Comparison of ENCODE assay signal across 6 cellular contexts in the genomic region with DNA sequence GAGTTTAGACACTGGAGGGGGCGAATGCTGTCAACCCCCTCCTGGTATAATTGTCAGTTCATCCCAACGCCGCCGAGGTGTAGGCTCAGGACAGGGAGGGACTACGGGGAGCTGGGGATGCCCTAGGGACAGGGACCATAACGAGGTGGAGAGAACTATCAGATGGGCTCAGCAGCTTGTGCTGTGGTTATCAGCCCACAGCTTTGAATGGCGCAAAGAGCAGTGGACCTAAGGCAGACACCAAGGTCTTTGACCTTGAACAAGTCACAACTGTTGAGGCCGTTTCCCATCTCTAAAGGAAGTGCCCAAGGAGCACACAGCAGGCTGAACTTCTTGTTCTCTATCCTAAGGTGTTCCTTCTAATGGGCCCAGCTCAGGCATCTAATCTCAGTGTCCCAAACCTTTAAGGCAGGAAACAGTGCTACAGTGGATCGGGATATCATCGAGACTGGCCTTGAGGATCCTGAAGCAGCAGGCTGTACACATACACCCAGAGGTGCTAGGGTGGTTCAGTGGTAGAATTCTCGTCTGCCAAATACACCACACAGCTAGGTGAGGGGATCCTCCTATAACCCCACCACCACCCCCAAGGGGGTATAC. TPM values are rescaled to one million over a fixed set of nuclear protein-coding genes. Genes with fewer than 3 reads are reported as not detected.
DNase-seq lines count a peak whose midpoint lies in the region; ATAC-seq and TF ChIP-seq lines count a peak whose summit lies in the region.

No MANE protein-coding gene starts in this region.

- no peak for TF ChIP-seq POLR2A in breast epithelium (IDR thresholded peaks at IDR 0.05)

- no peaks in the 10 kb centered on the region for H3K9me3 ChIP-seq in breast epithelium
- H3K9me3 ChIP-seq in neural progenitor cell (ENCODE audit: low read depth), result no peaks in the 10 kb centered on the region

- no peak for DNase-seq in breast epithelium (ENCODE audit: low spot score in 2 of 2)
- no peak for DNase-seq in neural progenitor cell (ENCODE audit: low spot score)
- DNase-seq in GM10266 (ENCODE audit: extremely low spot score), result no peak
- no peak for DNase-seq in NOMO-1 (lab: John Stamatoyannopoulos, UW; ENCODE audit: unreplicated experiment in 2 of 2)

- H4K20me1 ChIP-seq in neural progenitor cell (ENCODE audit: low read depth), result peaks cover 5% of the 10 kb centered on the region

- no peak for TF ChIP-seq CTCF in breast epithelium (IDR thresholded peaks at IDR 0.05)
- TF ChIP-seq CTCF in neural progenitor cell (IDR thresholded peaks at IDR 0.05), result no peak
- no peak for TF ChIP-seq CTCF in GM10266 (IDR thresholded peaks at IDR 0.05; ENCODE audit: control insufficient read depth, insufficient read depth, low read depth, missing control alignments)

- H3K27ac ChIP-seq in breast epithelium (peak overlapping the region; percentile 97 to 98), neural progenitor cell (no peak overlapping the region)

- H3K27me3 Mint-ChIP-seq in neural progenitor cell (ENCODE audit: insufficient read depth, low read depth), result peaks cover 2% of the 10 kb centered on the region

- H3K79me2 ChIP-seq in neural progenitor cell (ENCODE audit: low read depth), result peaks cover 17% of the 10 kb centered on the region

- H3F3A ChIP-seq in neural progenitor cell (ENCODE audit: low read depth), result peaks cover 65% of the 10 kb centered on the region

- H3K9me3 Mint-ChIP-seq in neural progenitor cell, result no peaks in the 10 kb centered on the region

- ATAC-seq in HG03442 (IDR thresholded peaks at IDR 0.05; ENCODE audit: unreplicated experiment) (peak; percentile 4), HG02571 (IDR thresholded peaks at IDR 0.05; ENCODE audit: unreplicated experiment) (no peak)

- peaks cover 24% of the 10 kb centered on the region for H3K4me1 Mint-ChIP-seq in neural progenitor cell

- H2AFZ ChIP-seq in neural progenitor cell (replicated peaks), result peak overlapping the region; percentile 91

- peaks cover 0 to 20% of the 10 kb centered on the region in 2 donors for H3K4me1 ChIP-seq in breast epithelium
- H3K4me1 ChIP-seq in neural progenitor cell, result peaks cover 6% of the 10 kb centered on the region

- peaks cover 17% of the 10 kb centered on the region for H3K36me3 Mint-ChIP-seq in neural progenitor cell

- peak overlapping the region; percentile 76 for H3K27ac Mint-ChIP-seq in neural progenitor cell

- H3K36me3 ChIP-seq in breast epithelium, result peaks cover 10% of the 10 kb centered on the region
- H3K36me3 ChIP-seq in neural progenitor cell, result no peaks in the 10 kb centered on the region

- H3K9ac ChIP-seq in neural progenitor cell, result no peak overlapping the region

- H3K4me3 ChIP-seq in breast epithelium, result peak overlapping the region; percentile 78 to 86 (median 80)
- peak overlapping the region; percentile 59 for H3K4me3 ChIP-seq in neural progenitor cell

- H3K27me3 ChIP-seq in breast epithelium, result no peaks in the 10 kb centered on the region
- no peaks in the 10 kb centered on the region for H3K27me3 ChIP-seq in neural progenitor cell

- peak overlapping the region; percentile 92 for H3K4me3 Mint-ChIP-seq in neural progenitor cell

- intact Hi-C loops in breast epithelium (cut with DNase I; ENCODE audit: low total_unique reads), result no loop called here

- H3K4me2 ChIP-seq in neural progenitor cell, result peak overlapping the region; percentile 89

RNA-seq across cellular contexts. Expression of gene TUT1, which starts 1.0 kb away (rescaled TPM):
- total RNA-seq in breast epithelium, result 10 to 100 TPM in 2 of 3 donors, 1 to 10 TPM in 1; 7.7 to 12.1 (median 10.7) TPM
- 4.8 and 23.1 TPM in 2 replicates for total RNA-seq in neural progenitor cell (ENCODE audit: low replicate concordance)

RNA-seq across cellular contexts. Expression of gene MTA2, which starts 9.3 kb away (rescaled TPM):
- total RNA-seq in breast epithelium (10 to 100 TPM; 61.3 to 92.8 (median 85.5) TPM), neural progenitor cell (ENCODE audit: low replicate concordance) (108 and 135 TPM in 2 replicates)

RNA-seq across cellular contexts. Expression of gene EEF1G, which starts 18.6 kb away (rescaled TPM):
- total RNA-seq in breast epithelium (1,000 to 10,000 TPM; 1,312 to 1,961 (median 1,794) TPM), neural progenitor cell (ENCODE audit: low replicate concordance) (2,358 and 3,183 TPM in 2 replicates)

RNA-seq across cellular contexts. Expression of gene EML3, which starts 20.3 kb away (rescaled TPM):
- total RNA-seq in breast epithelium, result 10 to 100 TPM; 34.7 to 58.7 (median 35.7) TPM
- total RNA-seq in neural progenitor cell (ENCODE audit: low replicate concordance), result 4.0 and 26.6 TPM in 2 replicates

RNA-seq across cellular contexts. Expression of gene ROM1, which starts 20.7 kb away (rescaled TPM):
- total RNA-seq in breast epithelium, result 10 to 100 TPM in 2 of 3 donors, 1 to 10 TPM in 1; 8.5 to 11.5 (median 11.0) TPM
- 2.2 TPM in 1 of 2 replicates, not detected in the other for total RNA-seq in neural progenitor cell (ENCODE audit: low replicate concordance)
